ENCODE assay signal across 9 cellular contexts in the genomic region with DNA sequence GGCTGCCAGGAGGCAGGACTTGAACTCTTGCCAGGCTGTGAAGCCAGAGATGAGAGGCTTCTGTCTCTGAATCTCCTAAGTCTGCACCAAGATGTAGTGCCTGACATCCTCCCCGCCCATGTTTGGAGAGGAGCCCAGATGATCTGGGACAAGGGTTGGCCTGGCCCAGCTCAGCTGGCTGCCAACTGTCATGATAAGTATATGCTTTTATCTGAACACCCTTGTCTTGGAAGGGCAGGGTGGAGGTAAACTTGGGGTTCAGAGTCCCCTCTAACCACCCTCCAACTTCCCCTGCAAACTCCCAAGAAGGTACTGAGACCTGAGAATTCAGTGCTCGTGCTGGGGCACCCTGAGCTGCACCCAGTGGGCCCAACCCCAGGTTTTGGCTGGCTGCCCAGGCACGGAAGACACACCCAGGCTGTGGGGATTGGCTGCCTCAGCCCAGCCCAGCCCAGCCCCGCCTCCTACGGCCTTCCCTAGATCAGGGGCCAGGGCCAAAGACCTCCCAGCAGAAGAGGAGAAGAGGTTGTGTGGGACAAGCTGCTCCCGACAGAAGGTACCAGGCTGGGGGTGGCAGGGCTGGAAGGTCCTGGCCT. TPM values are rescaled to one million over a fixed set of nuclear protein-coding genes. Genes with fewer than 3 reads are reported as not detected.
DNase-seq lines count a peak whose midpoint lies in the region; ATAC-seq and TF ChIP-seq lines count a peak whose summit lies in the region.
"Had no signal": no experiment of that assay in that cellular context is flagged by ENCODE, and none has a peak within 500 bp of the region (broad histone marks: within the 10 kb centered on the region; RNA-seq: fewer than 3 reads in every experiment).

A gene with protein sequence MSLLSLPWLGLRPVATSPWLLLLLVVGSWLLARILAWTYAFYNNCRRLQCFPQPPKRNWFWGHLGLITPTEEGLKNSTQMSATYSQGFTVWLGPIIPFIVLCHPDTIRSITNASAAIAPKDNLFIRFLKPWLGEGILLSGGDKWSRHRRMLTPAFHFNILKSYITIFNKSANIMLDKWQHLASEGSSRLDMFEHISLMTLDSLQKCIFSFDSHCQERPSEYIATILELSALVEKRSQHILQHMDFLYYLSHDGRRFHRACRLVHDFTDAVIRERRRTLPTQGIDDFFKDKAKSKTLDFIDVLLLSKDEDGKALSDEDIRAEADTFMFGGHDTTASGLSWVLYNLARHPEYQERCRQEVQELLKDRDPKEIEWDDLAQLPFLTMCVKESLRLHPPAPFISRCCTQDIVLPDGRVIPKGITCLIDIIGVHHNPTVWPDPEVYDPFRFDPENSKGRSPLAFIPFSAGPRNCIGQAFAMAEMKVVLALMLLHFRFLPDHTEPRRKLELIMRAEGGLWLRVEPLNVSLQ (plus strand): TSS at position 508 of the 596 bp plus-strand sequence. CDS start 443 bp downstream, outside the sequence.

- peaks cover 4% of the 10 kb centered on the region for H3K27me3 ChIP-seq in adipocyte (replicated peaks; ENCODE audit: control insufficient read depth, insufficient read depth, low read length)
- no peaks in the 10 kb centered on the region for H3K27me3 ChIP-seq in H9 (ENCODE audit: insufficient read depth, low read length)

- H3K23me2 ChIP-seq in H9 (ENCODE audit: insufficient read length, low read depth, low read length, poor library complexity, severe bottlenecking), result no peaks in the 10 kb centered on the region

- H4K8ac ChIP-seq in H9 (replicated peaks; ENCODE audit: insufficient read length, low read depth, low read length), result no peak within 1 kb of the TSS

- H2BK15ac ChIP-seq in H9 (ENCODE audit: low read depth, low read length), result no peak within 1 kb of the TSS

- peaks cover 22% of the 10 kb centered on the region for H3K4me1 ChIP-seq in adipocyte (ENCODE audit: control insufficient read depth, insufficient read depth, low read length)
- no peaks in the 10 kb centered on the region for H3K4me1 ChIP-seq in H9 (ENCODE audit: insufficient read depth, low read length)

- H3K9ac ChIP-seq in adipocyte (ENCODE audit: low read length) (peak within 1 kb of the TSS; percentile 63), H9 (ENCODE audit: extremely low read depth, insufficient read length, low read length) (no peak within 1 kb of the TSS)

- H3K9me3 Mint-ChIP-seq in activated T-cell treated with anti-CD3 and anti-CD28 coated beads, Interleukin-2, amount 50 U/mL, for 72 hours, result peaks cover 8 to 10% of the 10 kb centered on the region in 2 donors
- peaks cover 58 to 65% of the 10 kb centered on the region in 2 experiments for H3K9me3 Mint-ChIP-seq in H9

- H3K4me1 Mint-ChIP-seq in activated T-cell treated with anti-CD3 and anti-CD28 coated beads, Interleukin-2, amount 50 U/mL, for 72 hours (ENCODE audit: low read depth), result peaks cover 5% of the 10 kb centered on the region
- H3K4me1 Mint-ChIP-seq in H9, result no peaks in the 10 kb centered on the region

- H3T11ph ChIP-seq in H9 (ENCODE audit: low read length), result no peak within 1 kb of the TSS

- no peak within 1 kb of the TSS for H2BK12ac ChIP-seq in H9 (ENCODE audit: insufficient read length, low read depth, low read length)

- H3K9me3 ChIP-seq in adipocyte (ENCODE audit: control insufficient read depth, low read length) (no peaks in the 10 kb centered on the region), H9 (ENCODE audit: control insufficient read depth, low read depth, low read length) (peaks cover 83% of the 10 kb centered on the region)

- H3K36me3 ChIP-seq in adipocyte (ENCODE audit: control insufficient read depth, insufficient read depth, low read length, severe bottlenecking), result no peaks in the 10 kb centered on the region

- intact Hi-C loops in lower leg skin (cut with DNase I; ENCODE audit: low total_unique reads), result no loop called here

- H3K4me3 ChIP-seq in adipocyte (ENCODE audit: low read length), result peak within 1 kb of the TSS; percentile 66
- H3K4me3 ChIP-seq in lower leg skin (ENCODE audit: low read depth, poor library complexity, severe bottlenecking), result no peak within 1 kb of the TSS

- peak; percentile 19 to 25 for ATAC-seq in activated T-cell treated with anti-CD3 and anti-CD28 coated beads, Interleukin-2, amount 50 U/mL, for 72 hours (replicated peaks in 1 of 2)

- TF ChIP-seq CTCF in lower leg skin (IDR thresholded peaks at IDR 0.05) (no peak), H9 (conservative IDR thresholded peaks at IDR 0.05) (no peak)

- no peak within 1 kb of the TSS for H3K27ac Mint-ChIP-seq in activated T-cell treated with anti-CD3 and anti-CD28 coated beads, Interleukin-2, amount 50 U/mL, for 72 hours
- H3K27ac Mint-ChIP-seq in H9, result no peak within 1 kb of the TSS

- H3K23ac ChIP-seq in H9 (ENCODE audit: insufficient read length, low read depth, low read length), result no peak within 1 kb of the TSS

- H3K79me1 ChIP-seq in H9 (ENCODE audit: insufficient read depth, low read depth, low read length, poor library complexity, severe bottlenecking), result no peaks in the 10 kb centered on the region

- TF ChIP-seq POLR2A in lower leg skin (IDR thresholded peaks at IDR 0.05), result no peak

- no peak within 1 kb of the TSS for H3K14ac ChIP-seq in H9 (ENCODE audit: insufficient read depth, low read length)

- H3K79me2 ChIP-seq in H9 (ENCODE audit: insufficient read depth, low read length), result no peaks in the 10 kb centered on the region

- DNase-seq in activated T-cell treated with anti-CD3 and anti-CD28 coated beads, Interleukin-2, amount 50 U/mL, for 72 hours, result peak in 1 of 2 donors; percentile 16
- DNase-seq in activated T-cell treated with anti-CD3 and anti-CD28 coated beads, Interleukin-2, amount 50 U/mL, for 1 hour, result no peak
- DNase-seq in adipocyte (ENCODE audit: low read depth) (peak; percentile 2), lower leg skin (ENCODE audit: low spot score in 2 of 2) (peak; percentile 83 to 95), ureter (ENCODE audit: low spot score) (peak; percentile 94), NCI-H1417 treated with DMSO at 0.1 percent for 48 hours (lab: John Stamatoyannopoulos, UW) (no peak), NCI-H2107 (lab: John Stamatoyannopoulos, UW) (no peak), H9 (no peak)

- H3K4ac ChIP-seq in H9 (ENCODE audit: low read depth, low read length), result no peak within 1 kb of the TSS

- no peak within 1 kb of the TSS for H2AFZ ChIP-seq in H9 (ENCODE audit: low read length)

- H4K20me1 ChIP-seq in H9 (ENCODE audit: control insufficient read depth, insufficient read depth, insufficient read length), result no peaks in the 10 kb centered on the region

- H3K56ac ChIP-seq in H9 (ENCODE audit: insufficient read length, low read depth, low read length), result no peak within 1 kb of the TSS

- no peak within 1 kb of the TSS for H3K18ac ChIP-seq in H9 (ENCODE audit: insufficient read length, low read depth, low read length)

- H2BK20ac ChIP-seq in H9 (ENCODE audit: low read depth, low read length, poor library complexity, severe bottlenecking), result no peak within 1 kb of the TSS

- no peak within 1 kb of the TSS for H2BK5ac ChIP-seq in H9 (ENCODE audit: insufficient read length, low read length)

- H3K4me3 Mint-ChIP-seq in activated T-cell treated with anti-CD3 and anti-CD28 coated beads, Interleukin-2, amount 50 U/mL, for 72 hours, result no peak within 1 kb of the TSS
- no peak within 1 kb of the TSS for H3K4me3 Mint-ChIP-seq in H9

- H3K4me2 ChIP-seq in H9 (ENCODE audit: insufficient read depth, insufficient read length, low read length), result no peak within 1 kb of the TSS

- H4K5ac ChIP-seq in H9 (ENCODE audit: insufficient read length, low read depth, low read length), result no peak within 1 kb of the TSS

- no peaks in the 10 kb centered on the region for H3K27me3 Mint-ChIP-seq in activated T-cell treated with anti-CD3 and anti-CD28 coated beads, Interleukin-2, amount 50 U/mL, for 72 hours (ENCODE audit: low read depth)
- H3K27me3 Mint-ChIP-seq in H9 (ENCODE audit: low read depth), result peaks cover 1% of the 10 kb centered on the region

- WGBS in lower leg skin, 2 donors, result 10 to 11% methylated on average over 5 to 6 of the region's 6 CpGs
- no CpG with 5 or more reads among the region's 6 CpGs for WGBS in H9 (ENCODE audit: extremely low coverage, insufficient read length, low lambda C conversion rate)

- H3K27ac ChIP-seq in H9 (ENCODE audit: insufficient read length, low read depth, low read length), result no peak within 1 kb of the TSS

- H2BK120ac ChIP-seq in H9 (ENCODE audit: low read depth, low read length, poor library complexity, severe bottlenecking), result no peak within 1 kb of the TSS

- no peak within 1 kb of the TSS for H4K91ac ChIP-seq in H9 (ENCODE audit: insufficient read length, low read depth, low read length)

- peaks cover 4 to 11% of the 10 kb centered on the region in 2 donors for H3K36me3 Mint-ChIP-seq in activated T-cell treated with anti-CD3 and anti-CD28 coated beads, Interleukin-2, amount 50 U/mL, for 72 hours (ENCODE audit: insufficient read depth in 2 of 2)
- peaks cover 9 to 16% (median 10%) of the 10 kb centered on the region in 3 experiments; a peak in 6 of 7 replicates for H3K36me3 Mint-ChIP-seq in H9 (ENCODE audit: insufficient read depth in 1 of 3, low read depth in 3 of 3)

- no peak within 1 kb of the TSS for H2AK5ac ChIP-seq in H9 (ENCODE audit: insufficient read length, low read length)

RNA-seq across cellular contexts. Expression of the gene that starts here (rescaled TPM):
- under 1 TPM in 1 of 2 donors, not detected in 1; 0.16 TPM for total RNA-seq in activated T-cell treated with anti-CD3 and anti-CD28 coated beads, Interleukin-2, amount 50 U/mL, for 72 hours
- total RNA-seq in lower leg skin, result 100 to 1,000 TPM in 1 of 4 donors, 10 to 100 TPM in 3; 40.8 to 100 (median 85.7) TPM
- 98.1 TPM for total RNA-seq in ureter
- not detected in 2 replicates for total RNA-seq in H9 (2021)
- total RNA-seq: kidney epithelial cell had no signal

Comparison
In these comparisons a context has a peak if more than half of its experiments do, and no peak if none do; other contexts are left out.
1. RNA of the gene that starts here (total RNA-seq): 40.8 to 100 TPM in lower leg skin and 98.1 TPM in ureter (single experiment); 0.16 TPM in activated T-cell treated with anti-CD3 and anti-CD28 coated beads, Interleukin-2, amount 50 U/mL, for 72 hours and not detected in H9; every median in the first group is over 10 times any median in the second.
2. Peak in ATAC-seq in activated T-cell treated with anti-CD3 and anti-CD28 coated beads, Interleukin-2, amount 50 U/mL, for 72 hours; RNA of the gene not detected or under 1 TPM.
3. DNase-seq: peak in adipocyte (single experiment), lower leg skin (2 of 2) and ureter (single experiment); none in activated T-cell treated with anti-CD3 and anti-CD28 coated beads, Interleukin-2, amount 50 U/mL, for 1 hour (single experiment), NCI-H1417 treated with DMSO at 0.1 percent for 48 hours (single experiment), NCI-H2107 (single experiment) and H9 (single experiment).